In the genomic region with DNA sequence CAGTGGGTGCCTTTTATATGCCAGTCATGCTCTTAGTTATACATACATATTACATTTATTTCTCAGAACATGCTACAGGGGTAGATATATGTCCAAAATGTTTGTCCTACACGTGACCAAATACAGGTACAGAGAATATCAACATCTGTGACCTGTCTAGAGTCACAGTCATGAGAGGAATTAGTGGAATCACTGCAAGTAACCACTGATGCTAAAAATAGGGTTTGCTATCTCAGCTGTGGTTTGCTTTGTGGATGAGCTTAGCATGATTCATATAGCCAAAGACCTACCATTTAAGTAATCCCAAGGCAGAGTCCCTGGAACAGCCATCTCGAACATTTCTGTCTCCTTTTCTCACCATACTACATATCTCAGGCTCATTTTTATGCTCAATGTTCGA, we compare ENCODE assay signal across 11 cellular contexts. TPM values are rescaled to one million over a fixed set of nuclear protein-coding genes. Genes with fewer than 3 reads are reported as not detected.
DNase-seq lines count a peak whose midpoint lies in the region; ATAC-seq, FAIRE-seq and TF ChIP-seq lines count a peak whose summit lies in the region.
"Had no signal": no experiment of that assay in that cellular context is flagged by ENCODE, and none has a peak within 500 bp of the region (broad histone marks: within the 10 kb centered on the region; RNA-seq: fewer than 3 reads in every experiment).

No MANE protein-coding gene starts in this region.

- no peaks in the 10 kb centered on the region for H3K9me1 ChIP-seq in keratinocyte (ENCODE audit: control insufficient read depth, extremely low read depth, insufficient read depth, low read length)

- H3K4me1 ChIP-seq in keratinocyte (ENCODE audit: control insufficient read depth, extremely low read depth, insufficient read depth, low read length), result peaks cover 7% of the 10 kb centered on the region
- no peaks in the 10 kb centered on the region for H3K4me1 ChIP-seq in CD8-positive, alpha-beta T cell (ENCODE audit: insufficient read depth, low read length)

- POLR2A ChIA-PET in CD8-positive, alpha-beta T cell (lab: Charles Lee), result no interaction called here
- POLR2A ChIA-PET in WTC11 (lab: Charles Lee), result no interaction called here

- peak; percentile 83 for DNase-seq in Daoy (ENCODE audit: low read depth)
- DNase-seq in HT1080 (ENCODE audit: low read depth), result peak; percentile 72
- peak; percentile 5 for DNase-seq in keratinocyte (ENCODE audit: low read depth, low spot score)
- no peak for DNase-seq in NCI-H345 treated with DMSO at 0.1 percent for 48 hours (lab: John Stamatoyannopoulos, UW; ENCODE audit: unreplicated experiment)
- DNase-seq in CD8-positive, alpha-beta T cell, result no peak
- no peak for DNase-seq in WTC11 (ENCODE audit: low spot score)
- no peak for DNase-seq in activated naive CD4-positive, alpha-beta T cell treated with anti-CD3 and anti-CD28 coated beads for 36 hours
- DNase-seq: central memory CD4-positive, alpha-beta T cell; stimulated activated naive B cell treated with anti-CD40 and anti-IgM and Interleukin-4, amounts not matched to agents 10 μg/mL and 1 μg/mL and 100 μg/mL, for 72 hours had no signal

- peak; percentile 60 for FAIRE-seq in keratinocyte (lab: Jason Lieb, UNC)

- no peak overlapping the region for H3K27ac Mint-ChIP-seq in activated T-helper 17 cell treated with anti-CD3 and anti-CD28 coated beads, Interleukin-2, amount 50 U/mL, for 72 hours
- no peak overlapping the region for H3K27ac Mint-ChIP-seq in CD8-positive, alpha-beta T cell
- H3K27ac Mint-ChIP-seq in WTC11, result no peak overlapping the region
- no peak overlapping the region for H3K27ac Mint-ChIP-seq in activated naive CD4-positive, alpha-beta T cell treated with anti-CD3 and anti-CD28 coated beads for 36 hours
- H3K27ac Mint-ChIP-seq: stimulated activated naive B cell treated with anti-CD40 and anti-IgM and Interleukin-4, amounts not matched to agents 10 μg/mL and 1 μg/mL and 100 μg/mL, for 72 hours had no signal

- H3K9me3 Mint-ChIP-seq in activated T-helper 17 cell treated with anti-CD3 and anti-CD28 coated beads, Interleukin-2, amount 50 U/mL, for 72 hours, result no peaks in the 10 kb centered on the region
- no peaks in the 10 kb centered on the region for H3K9me3 Mint-ChIP-seq in CD8-positive, alpha-beta T cell
- no peaks in the 10 kb centered on the region for H3K9me3 Mint-ChIP-seq in WTC11
- no peaks in the 10 kb centered on the region for H3K9me3 Mint-ChIP-seq in activated naive CD4-positive, alpha-beta T cell treated with anti-CD3 and anti-CD28 coated beads for 36 hours
- H3K9me3 Mint-ChIP-seq: stimulated activated naive B cell treated with anti-CD40 and anti-IgM and Interleukin-4, amounts not matched to agents 10 μg/mL and 1 μg/mL and 100 μg/mL, for 72 hours had no signal

- H3K9me3 ChIP-seq in keratinocyte (ENCODE audit: control insufficient read depth, low read depth, low read length), result no peaks in the 10 kb centered on the region
- H3K9me3 ChIP-seq in CD8-positive, alpha-beta T cell (ENCODE audit: low read length), result no peaks in the 10 kb centered on the region
- H3K9me3 ChIP-seq: HAP-1 had no signal

- no peaks in the 10 kb centered on the region for H3K36me3 Mint-ChIP-seq in activated T-helper 17 cell treated with anti-CD3 and anti-CD28 coated beads, Interleukin-2, amount 50 U/mL, for 72 hours (ENCODE audit: low read depth)
- no peaks in the 10 kb centered on the region for H3K36me3 Mint-ChIP-seq in CD8-positive, alpha-beta T cell
- H3K36me3 Mint-ChIP-seq in WTC11, result no peaks in the 10 kb centered on the region
- no peaks in the 10 kb centered on the region for H3K36me3 Mint-ChIP-seq in activated naive CD4-positive, alpha-beta T cell treated with anti-CD3 and anti-CD28 coated beads for 36 hours (ENCODE audit: low read depth)
- H3K36me3 Mint-ChIP-seq: stimulated activated naive B cell treated with anti-CD40 and anti-IgM and Interleukin-4, amounts not matched to agents 10 μg/mL and 1 μg/mL and 100 μg/mL, for 72 hours had no signal

- no peak overlapping the region for H3K9ac ChIP-seq in keratinocyte (ENCODE audit: control insufficient read depth, extremely low read depth, insufficient read depth, low read length)

- no peaks in the 10 kb centered on the region for H3K36me3 ChIP-seq in keratinocyte (ENCODE audit: control insufficient read depth in 2 of 2, extremely low read depth in 1 of 2, insufficient read depth in 2 of 2, low read length in 2 of 2)
- H3K36me3 ChIP-seq in CD8-positive, alpha-beta T cell (ENCODE audit: insufficient read depth, low read length), result no peaks in the 10 kb centered on the region
- H3K36me3 ChIP-seq: HAP-1 had no signal

- no peak overlapping the region for H2AFZ ChIP-seq in keratinocyte (ENCODE audit: control insufficient read depth, low read length)

- no peak overlapping the region for H3K27ac ChIP-seq in keratinocyte (ENCODE audit: control insufficient read depth, insufficient read depth, low read length)
- H3K27ac ChIP-seq in CD8-positive, alpha-beta T cell (ENCODE audit: low read depth, low read length), result no peak overlapping the region

- no peaks in the 10 kb centered on the region for H4K20me1 ChIP-seq in keratinocyte (ENCODE audit: control insufficient read depth, extremely low read depth, insufficient read depth, low read length)

- ATAC-seq in activated T-helper 17 cell treated with anti-CD3 and anti-CD28 coated beads, Interleukin-2, amount 50 U/mL, for 72 hours (replicated peaks), result peak; percentile 86
- ATAC-seq in CD8-positive, alpha-beta T cell, result no peak
- no peak for ATAC-seq in WTC11
- ATAC-seq: stimulated activated naive B cell treated with anti-CD40 and anti-IgM and Interleukin-4, amounts not matched to agents 10 μg/mL and 1 μg/mL and 100 μg/mL, for 72 hours had no signal

- H3K4me2 ChIP-seq in keratinocyte (ENCODE audit: control insufficient read depth, extremely low read depth, insufficient read depth, low read depth, low read length), result no peak overlapping the region

- intact Hi-C loops in CD8-positive, alpha-beta T cell (cut with DNase I, micrococcal nuclease), result no loop called here
- intact Hi-C loops in activated naive CD4-positive, alpha-beta T cell treated with anti-CD3 and anti-CD28 coated beads for 36 hours (cut with micrococcal nuclease), result no loop called here

- H3K27me3 Mint-ChIP-seq in activated T-helper 17 cell treated with anti-CD3 and anti-CD28 coated beads, Interleukin-2, amount 50 U/mL, for 72 hours, result no peaks in the 10 kb centered on the region
- H3K27me3 Mint-ChIP-seq in CD8-positive, alpha-beta T cell (ENCODE audit: low read depth), result peaks cover 2% of the 10 kb centered on the region
- no peaks in the 10 kb centered on the region for H3K27me3 Mint-ChIP-seq in WTC11 (ENCODE audit: low read depth)
- H3K27me3 Mint-ChIP-seq in activated naive CD4-positive, alpha-beta T cell treated with anti-CD3 and anti-CD28 coated beads for 36 hours (ENCODE audit: low read depth), result peaks cover 2% of the 10 kb centered on the region

- H3K4me3 Mint-ChIP-seq in activated T-helper 17 cell treated with anti-CD3 and anti-CD28 coated beads, Interleukin-2, amount 50 U/mL, for 72 hours, result peak overlapping the region; percentile 4
- no peak overlapping the region for H3K4me3 Mint-ChIP-seq in CD8-positive, alpha-beta T cell
- H3K4me3 Mint-ChIP-seq in WTC11, result no peak overlapping the region
- H3K4me3 Mint-ChIP-seq in activated naive CD4-positive, alpha-beta T cell treated with anti-CD3 and anti-CD28 coated beads for 36 hours, result no peak overlapping the region
- H3K4me3 Mint-ChIP-seq: stimulated activated naive B cell treated with anti-CD40 and anti-IgM and Interleukin-4, amounts not matched to agents 10 μg/mL and 1 μg/mL and 100 μg/mL, for 72 hours had no signal

- no peaks in the 10 kb centered on the region for H3K79me2 ChIP-seq in keratinocyte (ENCODE audit: control insufficient read depth, insufficient read depth, low read length)

- H3K4me3 ChIP-seq in keratinocyte (ENCODE audit: control insufficient read depth in 2 of 3, extremely low read depth in 1 of 3, insufficient read depth in 2 of 3, low read depth in 1 of 3, low read length in 3 of 3), result no peak overlapping the region
- H3K4me3 ChIP-seq in CD8-positive, alpha-beta T cell (ENCODE audit: low read depth, low read length), result no peak overlapping the region
- H3K4me3 ChIP-seq: HAP-1 had no signal

- H3K4me1 Mint-ChIP-seq in activated T-helper 17 cell treated with anti-CD3 and anti-CD28 coated beads, Interleukin-2, amount 50 U/mL, for 72 hours, result no peaks in the 10 kb centered on the region
- H3K4me1 Mint-ChIP-seq in CD8-positive, alpha-beta T cell (ENCODE audit: low read depth), result peaks cover 3% of the 10 kb centered on the region
- H3K4me1 Mint-ChIP-seq in WTC11, result peaks cover 8% of the 10 kb centered on the region
- no peaks in the 10 kb centered on the region for H3K4me1 Mint-ChIP-seq in activated naive CD4-positive, alpha-beta T cell treated with anti-CD3 and anti-CD28 coated beads for 36 hours (ENCODE audit: low read depth)

- TF ChIP-seq CTCF in keratinocyte (optimal IDR thresholded peaks at IDR 0.05 in 1 of 3, IDR thresholded peaks at IDR 0.05 in 1 of 3, conservative IDR thresholded peaks at IDR 0.05 in 1 of 3; ENCODE audit: extremely low read depth in 1 of 3, insufficient read depth in 2 of 3, low read length in 3 of 3) (no peak), WTC11 (IDR thresholded peaks at IDR 0.05) (no peak)
- no peak for TF ChIP-seq CTCF in CD8-positive, alpha-beta T cell (IDR thresholded peaks at IDR 0.05)

- CTCF ChIA-PET in CD8-positive, alpha-beta T cell (lab: Charles Lee), result interaction anchor here (1.9 kb wide), 1 partner anchor 9 kb away, joined by 5 read pairs; no protein-coding TSS in a partner anchor
- CTCF ChIA-PET in WTC11 (lab: Charles Lee), result no interaction called here
- CTCF ChIA-PET in activated naive CD4-positive, alpha-beta T cell treated with anti-CD3 and anti-CD28 coated beads for 36 hours (lab: Charles Lee), result no interaction called here

- dilution Hi-C loops in keratinocyte (cut with MboI; ENCODE audit: extremely low pct_ligation_motif_present, low sequenced_read_pairs), result no loop called here

- H3K27me3 ChIP-seq in keratinocyte (ENCODE audit: control insufficient read depth, extremely low read depth, insufficient read depth, low read length), result peaks cover 63% of the 10 kb centered on the region
- no peaks in the 10 kb centered on the region for H3K27me3 ChIP-seq in CD8-positive, alpha-beta T cell (ENCODE audit: insufficient read depth, low read length)

RNA-seq across cellular contexts. Expression of gene GSTA3, which starts 32.3 kb away (rescaled TPM):
- not detected in 2 replicates for total RNA-seq in Daoy (2014; rRNA removed; shearing (Covaris generic))
- not detected in 2 replicates for total RNA-seq in HT1080 (2014; rRNA removed; shearing (Covaris generic))
- polyA plus RNA-seq in HT1080 (2015; cell fraction: cytosol; rRNA removed), result not detected in 2 replicates
- polyA plus RNA-seq in HT1080 (2015; cell fraction: nucleus; rRNA removed), result not detected in 2 replicates
- not detected for total RNA-seq in activated T-helper 17 cell treated with anti-CD3 and anti-CD28 coated beads, Interleukin-2, amount 50 U/mL, for 72 hours
- polyA plus RNA-seq in keratinocyte, result not detected in 3 replicates
- polyA plus RNA-seq in keratinocyte (2011; ENCODE audit: low read depth), result not detected
- polyA plus RNA-seq in keratinocyte (2011; cell fraction: cytosol; rRNA removed), result not detected in 2 replicates
- not detected in 2 replicates for polyA plus RNA-seq in keratinocyte (2011; cell fraction: nucleus; rRNA removed)
- polyA plus RNA-seq in keratinocyte (2012; ENCODE audit: low replicate concordance), result not detected in 2 replicates
- not detected in 3 replicates for polyA minus RNA-seq in keratinocyte
- not detected for polyA minus RNA-seq in keratinocyte (2011; cell fraction: cytosol; rRNA and poly(A)+ RNA removed)
- polyA minus RNA-seq in keratinocyte (2011; cell fraction: nucleus; rRNA and poly(A)+ RNA removed), result not detected in 2 replicates
- not detected for total RNA-seq in CD8-positive, alpha-beta T cell
- total RNA-seq in WTC11 (2021), result not detected in 3 replicates
- not detected for total RNA-seq in activated naive CD4-positive, alpha-beta T cell treated with anti-CD3 and anti-CD28 coated beads for 36 hours

RNA-seq across cellular contexts. Expression of gene GSTA5, which starts 36.6 kb away (rescaled TPM):
- not detected in 2 replicates for total RNA-seq in Daoy (2014; rRNA removed; shearing (Covaris generic))
- not detected in 2 replicates for total RNA-seq in HT1080 (2014; rRNA removed; shearing (Covaris generic))
- polyA plus RNA-seq in HT1080 (2015; cell fraction: cytosol; rRNA removed), result not detected in 2 replicates
- polyA plus RNA-seq in HT1080 (2015; cell fraction: nucleus; rRNA removed), result not detected in 2 replicates
- total RNA-seq in activated T-helper 17 cell treated with anti-CD3 and anti-CD28 coated beads, Interleukin-2, amount 50 U/mL, for 72 hours, result not detected
- not detected in 3 replicates for polyA plus RNA-seq in keratinocyte
- not detected for polyA plus RNA-seq in keratinocyte (2011; ENCODE audit: low read depth)
- polyA plus RNA-seq in keratinocyte (2011; cell fraction: cytosol; rRNA removed), result not detected in 2 replicates
- polyA plus RNA-seq in keratinocyte (2011; cell fraction: nucleus; rRNA removed), result not detected in 2 replicates
- not detected in 2 replicates for polyA plus RNA-seq in keratinocyte (2012; ENCODE audit: low replicate concordance)
- polyA minus RNA-seq in keratinocyte, result not detected in 3 replicates
- not detected for polyA minus RNA-seq in keratinocyte (2011; cell fraction: cytosol; rRNA and poly(A)+ RNA removed)
- not detected in 2 replicates for polyA minus RNA-seq in keratinocyte (2011; cell fraction: nucleus; rRNA and poly(A)+ RNA removed)
- not detected for total RNA-seq in CD8-positive, alpha-beta T cell
- not detected in 3 replicates for total RNA-seq in WTC11 (2021)
- not detected for total RNA-seq in activated naive CD4-positive, alpha-beta T cell treated with anti-CD3 and anti-CD28 coated beads for 36 hours

Comparison
In these comparisons a context has a peak if more than half of its experiments do, and no peak if none do; other contexts are left out.
1. DNase-seq: peak in Daoy (single experiment), HT1080 (single experiment) and keratinocyte (single experiment); none in NCI-H345 treated with DMSO at 0.1 percent for 48 hours (single experiment), CD8-positive, alpha-beta T cell (0 of 7), WTC11 (single experiment) and activated naive CD4-positive, alpha-beta T cell treated with anti-CD3 and anti-CD28 coated beads for 36 hours (single experiment).